Comparison of ENCODE assay signal across 1 cellular context in genomic region chr2:204472375-204472774, GRCh38.
TF ChIP-seq lines count a peak whose summit lies in the region.

No MANE protein-coding gene starts in this region.

TF ChIP-seq in K562, 482 proteins besides CTCF, POLR2A, EP300 and RAD21 (continued from another document and continues in another):
- TF ChIP-seq RNF219 (CRISPR knock-in tag; IDR thresholded peaks at IDR 0.05) (no peak), ZNF511 (CRISPR knock-in tag; IDR thresholded peaks at IDR 0.05) (no peak), ZNF766 (CRISPR knock-in tag; conservative IDR thresholded peaks at IDR 0.05) (no peak), ZKSCAN1 (IDR thresholded peaks at IDR 0.05; ENCODE audit: low read depth, low read length) (no peak), ZBTB12 (CRISPR knock-in tag; IDR thresholded peaks at IDR 0.05) (no peak), NCOA1 (IDR thresholded peaks at IDR 0.05; ENCODE audit: low read depth) (no peak), MECOM (CRISPR knock-in tag; IDR thresholded peaks at IDR 0.05) (no peak), POLR2AphosphoS5 (IDR thresholded peaks at IDR 0.05; ENCODE audit: control insufficient read depth, insufficient read depth, low read depth, low read length) (no peak), ESRRB (CRISPR knock-in tag; IDR thresholded peaks at IDR 0.05; ENCODE audit: borderline replicate concordance) (no peak), CHAMP1 (IDR thresholded peaks at IDR 0.05) (no peak), CREB1 (IDR thresholded peaks at IDR 0.05) (no peak), CREB1 (CRISPR knock-in tag; IDR thresholded peaks at IDR 0.05) (no peak), DPF2 (IDR thresholded peaks at IDR 0.05) (no peak), FOXA1 (IDR thresholded peaks at IDR 0.05; ENCODE audit: borderline replicate concordance) (no peak), TCFL5 (CRISPR knock-in tag; conservative IDR thresholded peaks at IDR 0.05) (no peak), PML (IDR thresholded peaks at IDR 0.05; ENCODE audit: low read length) (no peak), CBFB (CRISPR knock-in tag; IDR thresholded peaks at IDR 0.05) (no peak), DMBX1 (CRISPR knock-in tag; IDR thresholded peaks at IDR 0.05; ENCODE audit: borderline replicate concordance) (peak; percentile 62; the same call in 1 of the 2 replicates), HNRNPL (IDR thresholded peaks at IDR 0.05; ENCODE audit: low read depth, low read length) (no peak), ZNF398 (CRISPR knock-in tag; IDR thresholded peaks at IDR 0.05) (no peak), GTF2B (IDR thresholded peaks at IDR 0.05; ENCODE audit: extremely low read depth, insufficient read length) (no peak), KLF13 (tag; IDR thresholded peaks at IDR 0.05; ENCODE audit: borderline replicate concordance, low read depth) (no peak), SIRT6 (IDR thresholded peaks at IDR 0.05; ENCODE audit: low read depth, low read length) (no peak), POLR3A (IDR thresholded peaks at IDR 0.05; ENCODE audit: borderline replicate concordance, extremely low read depth, insufficient read depth, insufficient read length) (no peak), ZZZ3 (IDR thresholded peaks at IDR 0.05) (no peak), STAT6 (CRISPR knock-in tag; IDR thresholded peaks at IDR 0.05) (no peak), TCF7 (IDR thresholded peaks at IDR 0.05; ENCODE audit: borderline replicate concordance) (no peak), ZBTB40 (IDR thresholded peaks at IDR 0.05) (no peak), ZBTB40 (CRISPR knock-in tag; IDR thresholded peaks at IDR 0.05) (no peak), SAFB (IDR thresholded peaks at IDR 0.05; ENCODE audit: borderline replicate concordance, low read depth, low read length) (no peak), THRB (CRISPR knock-in tag; conservative IDR thresholded peaks at IDR 0.05) (peak; percentile 52; the same call in 1 of the 2 replicates), C11orf30 (IDR thresholded peaks at IDR 0.05; ENCODE audit: low read depth) (no peak), ZNF41 (CRISPR knock-in tag; conservative IDR thresholded peaks at IDR 0.05) (no peak), VEZF1 (CRISPR knock-in tag; IDR thresholded peaks at IDR 0.05) (peak; percentile 35; the same call in 1 of the 2 replicates)
